ENCODE assay signal across 8 cellular contexts in the genomic region with DNA sequence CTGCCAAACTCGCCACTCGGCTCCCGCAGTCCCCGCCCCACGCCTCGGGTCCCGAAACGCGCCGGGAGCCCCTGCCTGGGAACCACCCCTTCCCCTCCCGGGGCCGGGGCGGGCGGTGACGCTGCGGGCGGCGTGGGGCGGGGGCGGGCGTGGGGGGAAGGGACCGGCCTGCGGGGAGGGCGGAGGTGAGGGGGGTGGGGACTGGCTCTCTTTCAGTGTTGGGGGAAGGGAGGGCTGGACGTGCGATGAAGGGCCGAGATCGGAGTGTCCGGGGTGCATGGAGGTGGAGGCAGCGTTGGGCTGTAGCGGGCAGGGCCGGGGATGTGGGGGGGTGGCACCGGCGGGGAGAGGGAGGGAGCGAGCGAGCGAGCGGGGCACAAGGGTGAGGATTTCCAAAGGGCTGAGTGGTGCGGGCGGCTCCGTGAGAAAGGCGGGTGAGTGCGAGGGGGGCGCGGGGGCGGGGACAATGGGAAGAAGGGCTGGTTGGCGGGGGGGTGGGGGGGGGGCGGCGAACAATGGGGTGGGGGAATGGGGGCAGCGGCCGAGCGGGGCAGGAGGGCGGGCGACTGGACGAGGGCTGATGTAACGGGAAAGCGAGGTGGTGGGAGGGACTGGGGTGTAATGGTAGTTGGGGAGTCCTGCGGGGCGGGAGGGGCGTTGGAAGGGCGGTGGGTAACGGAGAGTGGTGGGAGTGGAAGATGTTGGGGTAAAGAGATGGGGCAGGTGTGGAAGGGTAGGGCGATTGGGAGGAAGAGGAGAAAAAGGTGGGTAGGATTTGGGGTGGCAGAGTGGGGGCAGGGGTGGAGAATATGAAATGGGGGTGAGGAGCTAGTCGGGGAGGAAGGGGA. TPM values are rescaled to one million over a fixed set of nuclear protein-coding genes. Genes with fewer than 3 reads are reported as not detected.
DNase-seq lines count a peak whose midpoint lies in the region; ATAC-seq and TF ChIP-seq lines count a peak whose summit lies in the region.

No MANE protein-coding gene starts in this region.

- H3K27me3 ChIP-seq in NT2/D1 (ENCODE audit: insufficient read depth, insufficient read length) (peaks cover 23% of the 10 kb centered on the region), foreskin keratinocyte (no peaks in the 10 kb centered on the region), thoracic aorta (replicated peaks; ENCODE audit: insufficient read depth) (no peaks in the 10 kb centered on the region)

- peaks cover 6% of the 10 kb centered on the region for H3K4me1 ChIP-seq in NT2/D1 (ENCODE audit: insufficient read depth, insufficient read length)
- H3K4me1 ChIP-seq in foreskin keratinocyte, result no peaks in the 10 kb centered on the region
- H3K4me1 ChIP-seq in thoracic aorta (ENCODE audit: control insufficient read depth in 1 of 2, low read depth in 2 of 2), result peaks cover 0 to 17% of the 10 kb centered on the region in 2 donors

- DNase-seq in NCI-H510A (lab: John Stamatoyannopoulos, UW) (peak; percentile 65), NCI-H510A treated with DMSO at 0.1 percent for 48 hours (lab: John Stamatoyannopoulos, UW) (no peak), NT2/D1 (ENCODE audit: low read depth, low spot score) (no peak), activated gamma-delta T cell treated with Interleukin-2 at 50 U/mL for 16 hours (peak; percentile 46), foreskin keratinocyte (peak in 1 of 2 donors; percentile 22), nucleus accumbens (lab: John Stamatoyannopoulos, UW) (peak in 50 of 56 donors; percentile 22 to 90 (median 78)), thoracic aorta (ENCODE audit: low spot score) (peak; percentile 57)

- peak overlapping the region; percentile 69 for H3K4me3 ChIP-seq in NT2/D1 (ENCODE audit: insufficient read length, low read depth)
- H3K4me3 ChIP-seq in thoracic aorta, result peak overlapping the region; percentile 90

- H3K27ac ChIP-seq in foreskin keratinocyte (no peak overlapping the region), thoracic aorta (peak overlapping the region; percentile 95)

- H3K9me3 ChIP-seq in NT2/D1 (ENCODE audit: insufficient read depth, low read length) (no peaks in the 10 kb centered on the region), thoracic aorta (no peaks in the 10 kb centered on the region)

- TF ChIP-seq CTCF in foreskin keratinocyte (conservative IDR thresholded peaks at IDR 0.05) (no peak), thoracic aorta (IDR thresholded peaks at IDR 0.05) (no peak)

- peak overlapping the region; percentile 80 for H3K9ac ChIP-seq in NT2/D1 (ENCODE audit: insufficient read length, low read depth)

- ATAC-seq in HG02852 (IDR thresholded peaks at IDR 0.05; ENCODE audit: unreplicated experiment), result peak; percentile 29
- ATAC-seq in foreskin keratinocyte, result peak; percentile 25
- peak; percentile 31 for ATAC-seq in thoracic aorta (ENCODE audit: insufficient number of reproducible peaks, low FRiP score, low read depth)

- peaks cover 8% of the 10 kb centered on the region for H3K36me3 ChIP-seq in NT2/D1 (ENCODE audit: insufficient read depth, insufficient read length, low read length)
- no peaks in the 10 kb centered on the region for H3K36me3 ChIP-seq in thoracic aorta

RNA-seq across cellular contexts. Expression of gene DCUN1D4, which starts 0.6 kb away (rescaled TPM):
- total RNA-seq in foreskin keratinocyte, result 28.3 and 29.2 TPM in 2 replicates
- polyA plus RNA-seq in foreskin keratinocyte, result 7.7 and 9.3 TPM in 2 replicates
- total RNA-seq in thoracic aorta, result 10 to 100 TPM; 30.3 to 53.8 TPM

Comparison
In these comparisons a context has a peak if more than half of its experiments do, and no peak if none do; other contexts are left out.
1. DNase-seq: peak in NCI-H510A (single experiment), activated gamma-delta T cell treated with Interleukin-2 at 50 U/mL for 16 hours (single experiment), nucleus accumbens (50 of 56) and thoracic aorta (single experiment); none in NCI-H510A treated with DMSO at 0.1 percent for 48 hours (single experiment) and NT2/D1 (single experiment).
2. Peak in every context shown above with its lines, with median percentiles within 50 percentile points of each other: ATAC-seq.